ENCODE assay signal across 9 cellular contexts in genomic region chr19:34351382-34351802, GRCh38. TPM values are rescaled to one million over a fixed set of nuclear protein-coding genes. Genes with fewer than 3 reads are reported as not detected.
A peak's percentile ranks its signal among the peaks of the same experiment; 100 is the strongest.
DNase-seq lines count a peak whose midpoint lies in the region; ATAC-seq and FAIRE-seq lines count a peak whose summit lies in the region.
"Had no signal": no experiment of that assay in that cellular context is flagged by ENCODE, and none has a peak within 500 bp of the region (broad histone marks: within the 10 kb centered on the region; RNA-seq: fewer than 3 reads in every experiment).

No MANE protein-coding gene starts in this region.

- in situ Hi-C loops in Caki2 (cut with HindIII; ENCODE audit: low pct_unique_long_range_greater_than_20kb, low sequenced_read_pairs), result no loop called here

- peak; percentile 80 for DNase-seq in Caki2 (ENCODE audit: low read depth)
- DNase-seq in RCC 7860 (ENCODE audit: low spot score), result peak; percentile 73
- DNase-seq in stimulated activated CD4-positive, alpha-beta T cell treated with anti-CD3 and anti-CD28 coated beads, Interleukin-4, amount 100 ng/mL, for 1 hour, result no peak
- DNase-seq in UCSD-AML1 (lab: John Stamatoyannopoulos, UW; ENCODE audit: unreplicated experiment), result no peak
- DNase-seq: erythroblast, OCI-M1 had no signal

- peak; percentile 72 for ATAC-seq in GM21423 (IDR thresholded peaks at IDR 0.05; ENCODE audit: unreplicated experiment)
- no peak for ATAC-seq in HG03469 (IDR thresholded peaks at IDR 0.05; ENCODE audit: unreplicated experiment)

- FAIRE-seq in RCC 7860 (lab: Jason Lieb, UNC) (peak; percentile 92), islet of Langerhans (lab: Jason Lieb, UNC) (peak; percentile 86)

RNA-seq across cellular contexts. Expression of gene GPI, which starts 13.6 kb away (rescaled TPM):
- 829 and 893 TPM in 2 replicates for total RNA-seq in Caki2 (2014; rRNA removed; shearing (Covaris generic); ENCODE audit: low replicate concordance)

RNA-seq across cellular contexts. Expression of gene PDCD2L, which starts 52.8 kb away (rescaled TPM):
- total RNA-seq in Caki2 (2014; rRNA removed; shearing (Covaris generic); ENCODE audit: low replicate concordance), result 24.6 and 25.9 TPM in 2 replicates

Comparison
In these comparisons a context has a peak if more than half of its experiments do, and no peak if none do; other contexts are left out.
1. DNase-seq: peak in Caki2 (single experiment) and RCC 7860 (single experiment); none in stimulated activated CD4-positive, alpha-beta T cell treated with anti-CD3 and anti-CD28 coated beads, Interleukin-4, amount 100 ng/mL, for 1 hour (single experiment) and UCSD-AML1 (single experiment).